Comparison of ENCODE assay signal across 14 cellular contexts in the genomic region with DNA sequence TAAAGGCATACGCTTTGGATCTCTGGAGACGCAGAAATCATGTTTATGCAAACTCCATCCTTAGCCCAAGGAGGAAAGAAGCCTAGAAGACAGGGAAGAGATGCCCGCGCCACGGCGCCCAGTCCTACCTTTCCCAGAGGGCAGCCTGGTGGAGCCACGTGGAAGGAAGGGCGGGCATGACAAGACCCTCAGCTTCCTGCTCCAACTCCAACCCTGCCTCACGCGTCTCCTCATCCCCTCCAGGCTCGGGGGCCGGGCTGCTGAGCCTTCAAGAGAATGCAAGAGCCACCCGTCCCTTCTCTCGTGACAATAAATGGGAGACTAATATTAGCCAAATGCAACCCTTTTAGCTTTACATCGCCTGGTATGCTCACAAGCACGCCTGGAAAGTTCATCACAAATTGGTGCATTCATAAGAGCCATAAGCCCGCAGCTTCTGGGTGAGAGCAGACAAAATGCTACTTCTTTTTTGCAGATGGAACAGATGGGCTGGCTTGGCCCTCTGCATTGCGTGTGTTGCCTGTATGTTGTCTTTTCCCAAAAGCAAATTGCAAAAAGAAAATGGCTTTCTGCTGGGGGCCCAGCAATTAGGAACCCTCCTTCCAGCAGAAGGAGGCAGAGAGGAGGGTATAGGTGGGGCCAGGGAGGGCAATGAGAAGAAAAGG. TPM values are rescaled to one million over a fixed set of nuclear protein-coding genes. Genes with fewer than 3 reads are reported as not detected.
DNase-seq lines count a peak whose midpoint lies in the region; ATAC-seq and TF ChIP-seq lines count a peak whose summit lies in the region.
"Had no signal": no experiment of that assay in that cellular context is flagged by ENCODE, and none has a peak within 500 bp of the region (broad histone marks: within the 10 kb centered on the region; RNA-seq: fewer than 3 reads in every experiment).

No MANE protein-coding gene starts in this region.

- TF ChIP-seq CTCF in GM10266 (IDR thresholded peaks at IDR 0.05; ENCODE audit: control insufficient read depth, insufficient read depth, low read depth, missing control alignments), result no peak

- ATAC-seq in HG02623 (IDR thresholded peaks at IDR 0.05; ENCODE audit: unreplicated experiment), result no peak
- ATAC-seq: A549 had no signal

- peak; percentile 46 for DNase-seq in DMS 273 (lab: John Stamatoyannopoulos, UW; ENCODE audit: unreplicated experiment)
- DNase-seq in DMS 273 treated with DMSO at 0.1 percent for 48 hours (lab: John Stamatoyannopoulos, UW), result no peak
- peak; percentile 53 for DNase-seq in Ammon's horn (ENCODE audit: low spot score)
- peak; percentile 48 for DNase-seq in NCI-H2171 (lab: John Stamatoyannopoulos, UW)
- DNase-seq in cerebellum (ENCODE audit: low spot score), result peak; percentile 11
- DNase-seq in SKM-1 treated with dmso at 0.1 percent for 144 hours (lab: John Stamatoyannopoulos, UW; ENCODE audit: unreplicated experiment), result no peak
- DNase-seq in GM10266 (ENCODE audit: extremely low spot score), result no peak
- DNase-seq: AML-193; CD4-positive, alpha-beta memory T cell; GDM1; GM23248 had no signal

RNA-seq across cellular contexts. Expression of a gene that starts 8.2 kb away (rescaled TPM):
- total RNA-seq in cerebellum, result 1.8 TPM
- total RNA-seq: GM23248, H4 had no signal

RNA-seq across cellular contexts. Expression of a gene that starts 58.1 kb away (rescaled TPM):
- 2.1 TPM for total RNA-seq in cerebellum

Comparison
In these comparisons a context has a peak if more than half of its experiments do, and no peak if none do; other contexts are left out.
1. DNase-seq: peak in DMS 273 (single experiment), Ammon's horn (single experiment), NCI-H2171 (single experiment) and cerebellum (single experiment); none in DMS 273 treated with DMSO at 0.1 percent for 48 hours (single experiment), SKM-1 treated with dmso at 0.1 percent for 144 hours (single experiment) and GM10266 (single experiment).